ENCODE assay signal across 8 cellular contexts in the genomic region with DNA sequence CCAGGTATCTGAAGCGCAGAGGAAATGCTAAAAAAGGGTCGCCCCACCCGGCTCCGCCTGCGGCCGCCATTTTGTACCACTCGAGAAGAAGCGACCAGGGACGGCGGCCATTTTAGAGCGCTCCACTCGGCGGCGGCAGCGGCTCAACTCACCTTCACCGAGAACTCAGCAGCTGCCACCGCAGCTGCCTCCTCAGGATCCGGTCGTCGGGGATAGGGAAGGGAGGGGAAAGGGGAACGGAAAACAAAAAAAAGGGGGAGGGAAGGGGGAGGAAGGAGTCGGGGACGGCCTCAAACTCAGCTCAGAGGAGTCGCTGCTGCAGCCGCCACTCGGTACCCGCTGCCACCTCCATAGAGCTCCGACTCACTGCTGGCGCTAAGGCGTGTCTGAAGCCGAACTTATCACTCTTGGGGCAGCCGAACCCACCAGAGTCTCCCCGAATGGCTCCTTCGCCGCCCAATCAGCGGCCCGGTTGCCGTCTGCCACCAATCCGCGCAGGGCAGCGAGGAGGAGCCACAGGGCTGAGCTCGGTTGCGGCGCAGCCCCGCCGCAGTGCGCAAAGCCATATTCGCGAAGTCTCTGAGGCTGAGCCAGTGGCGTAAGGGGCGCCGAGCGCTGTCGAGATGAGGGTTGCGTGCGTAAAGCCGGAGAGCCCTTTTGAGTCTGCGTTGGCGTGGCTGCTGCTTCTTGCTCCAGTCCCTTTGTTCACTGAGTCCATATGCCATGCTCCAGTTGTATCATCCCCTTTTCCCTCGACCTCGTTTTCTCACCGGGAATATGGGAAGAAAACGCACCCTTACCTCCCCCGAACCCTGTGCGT. TPM values are rescaled to one million over a fixed set of nuclear protein-coding genes. Genes with fewer than 3 reads are reported as not detected.
A peak's percentile ranks its signal among the peaks of the same experiment; 100 is the strongest.
DNase-seq lines count a peak whose midpoint lies in the region; ATAC-seq, FAIRE-seq and TF ChIP-seq lines count a peak whose summit lies in the region.

EIF4G2 (minus strand) TSS at position 374 of the 820 bp plus-strand sequence.

- H3K79me1 ChIP-seq in H1 (ENCODE audit: low read depth, low read length) (peaks cover 4% of the 10 kb centered on the region), mesenchymal stem cell (replicated peaks; ENCODE audit: low read length, poor library complexity, severe bottlenecking) (no peaks in the 10 kb centered on the region)

- H4K8ac ChIP-seq in H1 (ENCODE audit: extremely low read depth, insufficient read depth, low read length) (peak within 1 kb of the TSS; percentile 99), mesenchymal stem cell (ENCODE audit: low read length) (peak within 1 kb of the TSS; percentile 100)

- FAIRE-seq in HTR-8/SVneo (lab: Jason Lieb, UNC) (peak; percentile 98), H1 (lab: Jason Lieb, UNC) (peak; percentile 63)

- H3K14ac ChIP-seq in H1 (ENCODE audit: insufficient read length): peak within 1 kb of the TSS; percentile 99
- peak within 1 kb of the TSS; percentile 98 to 100 for H3K14ac ChIP-seq in mesenchymal stem cell (ENCODE audit: low read length in 2 of 2)

- H2BK5ac ChIP-seq in H1 (ENCODE audit: low read depth, low read length) (peak within 1 kb of the TSS; percentile 99), mesenchymal stem cell (ENCODE audit: low read depth, low read length, poor library complexity, severe bottlenecking) (peak within 1 kb of the TSS; percentile 98)

- WGBS in H1 (ENCODE audit: extremely low coverage in 1 of 2, insufficient coverage in 1 of 2, insufficient read length in 1 of 2, insufficient replicate concordance in 2 of 2, low coverage in 1 of 2, low lambda C conversion rate in 2 of 2, missing lambda C conversion rate in 1 of 2), 2 experiments: 2% methylated on average over 60 of the region's 65 CpGs; no CpG with 5 or more reads in 1 of the 2 experiments
- WGBS in mesenchymal stem cell: under 1% methylated on average over 65 of the region's 65 CpGs

- H2BK120ac ChIP-seq in H1 (replicated peaks; ENCODE audit: low read depth, low read length) (peak within 1 kb of the TSS; percentile 93), mesenchymal stem cell (ENCODE audit: low read depth, low read length) (peak within 1 kb of the TSS; percentile 97)

- H2AK5ac ChIP-seq in H1 (ENCODE audit: low read depth, low read length): peak within 1 kb of the TSS; percentile 99
- H2AK5ac ChIP-seq in mesenchymal stem cell (ENCODE audit: low read length, severe bottlenecking): peak within 1 kb of the TSS; percentile 100

- H3K9ac ChIP-seq in H1 (replicated peaks in 1 of 4; ENCODE audit: extremely low read depth in 1 of 4, low read depth in 3 of 4, low read length in 3 of 4) (peak within 1 kb of the TSS; percentile 99 to 100 (median 99)), mesenchymal stem cell (ENCODE audit: low read length) (peak within 1 kb of the TSS; percentile 99)

- POLR2A ChIA-PET in H1 (lab: Charles Lee; ENCODE audit: partially characterized antibody): interaction anchor here (0.6 to 28.5 kb wide), 65 partner anchors 3 to 1462 kb away, joined by 3 to 595 read pairs (median 5); partner anchors contain the start of genes ADM, CTR9, EIF4G2 and USP47

- peaks cover 7% of the 10 kb centered on the region for H3K23me2 ChIP-seq in H1 (ENCODE audit: low read depth, low read length)

- TF ChIP-seq RAD21 in H1 (IDR thresholded peaks at IDR 0.05 in 1 of 2, conservative IDR thresholded peaks at IDR 0.05 in 1 of 2; ENCODE audit: low read depth in 2 of 2, low read length in 2 of 2): no peak; a peak in 1 of 4 replicates

- H2BK15ac ChIP-seq in H1 (ENCODE audit: low read length) (0 out of 2 replicates have a peak within 1 kb of the TSS, but pooled peaks have one; percentile 12), mesenchymal stem cell (ENCODE audit: low read depth, poor library complexity, severe bottlenecking) (peak within 1 kb of the TSS; percentile 86)

- H3K4me3 ChIP-seq in H1 (ENCODE audit: extremely low read depth in 1 of 4, insufficient read depth in 2 of 4, low read depth in 3 of 4, low read length in 4 of 4) (peak within 1 kb of the TSS; percentile 90 to 97 (median 94)), mesenchymal stem cell (ENCODE audit: insufficient read depth in 1 of 2, low read depth in 1 of 2, low read length in 2 of 2) (peak within 1 kb of the TSS; percentile 96 to 100)

- 0 out of 3 replicates have a peak, but pooled peaks of 1 of the 2 experiments have one; percentile 5 for TF ChIP-seq EP300 in H1 (IDR thresholded peaks at IDR 0.05; ENCODE audit: borderline replicate concordance in 1 of 2, low read depth in 2 of 2, low read length in 2 of 2)

- H3K27ac ChIP-seq in H1 (ENCODE audit: low read depth, low read length) (peak within 1 kb of the TSS; percentile 96), mesenchymal stem cell (ENCODE audit: low read length, poor library complexity, severe bottlenecking) (peak within 1 kb of the TSS; percentile 97)

- H2AFZ ChIP-seq in H1 (ENCODE audit: low read length) (peak within 1 kb of the TSS; percentile 27; the same call in 1 of the 2 replicates), mesenchymal stem cell (ENCODE audit: low read depth, low read length) (peak within 1 kb of the TSS; percentile 53)

- H4K20me1 ChIP-seq in H1 (replicated peaks in 1 of 2; ENCODE audit: control insufficient read depth in 1 of 2, insufficient read depth in 2 of 2, low read length in 2 of 2): peaks cover 3 to 4% of the 10 kb centered on the region in 2 experiments

- peak within 1 kb of the TSS; percentile 99 for H4K5ac ChIP-seq in H1 (ENCODE audit: insufficient read length, low read depth, low read length)

- H3K9me3 ChIP-seq in H1 (ENCODE audit: insufficient read depth in 2 of 2, low read depth in 1 of 2, low read length in 1 of 2) (no peaks in the 10 kb centered on the region), mesenchymal stem cell (ENCODE audit: control insufficient read depth, low read length) (no peaks in the 10 kb centered on the region)

- H3K23ac ChIP-seq in H1 (ENCODE audit: insufficient read length) (no peak within 1 kb of the TSS), mesenchymal stem cell (ENCODE audit: low read length in 2 of 2) (peak within 1 kb of the TSS; percentile 52 to 100)

- TF ChIP-seq CTCF in H1 (IDR thresholded peaks at IDR 0.05; ENCODE audit: control extremely low read depth in 1 of 3, insufficient read depth in 1 of 3, low read depth in 1 of 3, low read length in 3 of 3): no peak

- peak within 1 kb of the TSS; percentile 95 for H3K56ac ChIP-seq in H1 (replicated peaks; ENCODE audit: insufficient read length, low read depth, low read length)

- peaks cover 13 to 37% of the 10 kb centered on the region in 2 experiments for H3K79me2 ChIP-seq in H1 (ENCODE audit: control insufficient read depth in 1 of 2, insufficient read depth in 2 of 2, low read length in 2 of 2)

- peak within 1 kb of the TSS; percentile 89 to 97 for H3K4me2 ChIP-seq in H1 (ENCODE audit: insufficient read depth in 1 of 2, low read depth in 2 of 2, low read length in 2 of 2)
- H3K4me2 ChIP-seq in mesenchymal stem cell (ENCODE audit: low read length, poor library complexity, severe bottlenecking): peak within 1 kb of the TSS; percentile 94

- H3K4me1 ChIP-seq in H1 (replicated peaks in 1 of 4; ENCODE audit: control insufficient read depth in 3 of 4, insufficient read depth in 4 of 4, low read length in 3 of 4): peaks cover 0 to 5% (median 2%) of the 10 kb centered on the region in 4 experiments; a peak in 4 of 7 replicates
- H3K4me1 ChIP-seq in mesenchymal stem cell (ENCODE audit: control insufficient read depth, insufficient read depth, low read depth, low read length): peaks cover 8% of the 10 kb centered on the region

- CTCF ChIA-PET in H1 (lab: Charles Lee; ENCODE audit: partially characterized antibody): interaction anchor here (0.6 to 2.1 kb wide), 11 partner anchors 10 to 212 kb away, joined by 3 to 9 read pairs (median 4); no protein-coding TSS in a partner anchor

- H4K91ac ChIP-seq in H1 (replicated peaks; ENCODE audit: insufficient read length, low read length) (peak within 1 kb of the TSS; percentile 99), mesenchymal stem cell (ENCODE audit: low read length) (peak within 1 kb of the TSS; percentile 100)

- H2BK12ac ChIP-seq in H1 (ENCODE audit: low read depth, low read length) (peak within 1 kb of the TSS; percentile 98), mesenchymal stem cell (ENCODE audit: low read length in 2 of 2) (peak within 1 kb of the TSS in 1 of 2 experiments; percentile 87)

- H3K4ac ChIP-seq in H1 (replicated peaks; ENCODE audit: insufficient read length, low read depth, low read length): peak within 1 kb of the TSS; percentile 100
- peak within 1 kb of the TSS; percentile 100 for H3K4ac ChIP-seq in mesenchymal stem cell (ENCODE audit: low read depth in 1 of 2, low read length in 2 of 2)

- ATAC-seq in GM21367 (IDR thresholded peaks at IDR 0.05; ENCODE audit: unreplicated experiment): peak; percentile 87

- H3K27me3 ChIP-seq in H1 (replicated peaks in 1 of 4; ENCODE audit: control insufficient read depth in 3 of 4, extremely low read depth in 1 of 4, insufficient read depth in 3 of 4, low read length in 3 of 4): no peaks in the 10 kb centered on the region
- H3K27me3 ChIP-seq in mesenchymal stem cell (ENCODE audit: control insufficient read depth in 1 of 2, insufficient read depth in 1 of 2, low read length in 2 of 2): no peaks in the 10 kb centered on the region

- H2BK20ac ChIP-seq in H1 (ENCODE audit: low read length): no peak within 1 kb of the TSS

- peak within 1 kb of the TSS; percentile 99 for H3K18ac ChIP-seq in H1 (ENCODE audit: extremely low read depth, low read length)
- peak within 1 kb of the TSS; percentile 100 for H3K18ac ChIP-seq in mesenchymal stem cell (ENCODE audit: low read depth in 1 of 2, low read length in 2 of 2)

- peak; percentile 98 for DNase-seq in COLO829 (ENCODE audit: low spot score)
- DNase-seq in HTR-8/SVneo (ENCODE audit: insufficient read length, low spot score): peak; percentile 97
- DNase-seq in NOMO-1 treated with dmso at 0.1 percent for 144 hours (lab: John Stamatoyannopoulos, UW; ENCODE audit: unreplicated experiment): peak; percentile 97
- peak; percentile 87 to 97 (median 95) for DNase-seq in activated CD8-positive, alpha-beta memory T cell treated with anti-CD3 and anti-CD28 coated beads for 48 hours (ENCODE audit: low read depth in 2 of 3, low spot score in 2 of 3)
- peak; percentile 96 to 97 for DNase-seq in H1 (ENCODE audit: low read depth in 1 of 2, low spot score in 2 of 2)
- DNase-seq in mesenchymal stem cell: peak; percentile 99
- DNase-seq in stimulated activated CD8-positive, alpha-beta memory T cell treated with anti-CD3 and anti-CD28 coated beads, Interleukin-12 subunit alpha, Interleukin-12 subunit beta, amount 100 ng/mL, for 4 hours (ENCODE audit: low read depth): peak; percentile 96

- TF ChIP-seq POLR2A in H1 (IDR thresholded peaks at IDR 0.05; ENCODE audit: control extremely low read depth in 1 of 2, low read depth in 2 of 2, low read length in 2 of 2): peak; percentile 99 to 100

- H3K36me3 ChIP-seq in H1 (ENCODE audit: control insufficient read depth in 2 of 4, insufficient read depth in 4 of 4, low read length in 3 of 4) (peaks cover 29 to 40% (median 32%) of the 10 kb centered on the region in 4 experiments), mesenchymal stem cell (ENCODE audit: control insufficient read depth in 1 of 2, insufficient read depth in 2 of 2, low read depth in 1 of 2, low read length in 2 of 2) (peaks cover 17 to 38% of the 10 kb centered on the region in 2 experiments)

RNA-seq across cellular contexts. Expression of gene EIF4G2, which starts in this region (rescaled TPM):
- 949 and 964 TPM in 2 replicates for total RNA-seq in H1 (2021; fragmentation: NEBNext Ultra II Directional; extraction: Animal tissue kit (Norgen Biotek cat#: 25700))
- 294 and 438 TPM in 2 replicates for polyA plus RNA-seq in H1 (2011; rRNA removed)
- 322 TPM for polyA plus RNA-seq in H1 (2011; cell fraction: cytosol; rRNA removed)
- polyA plus RNA-seq in H1 (2011; cell fraction: nucleus; rRNA removed): 225 TPM
- 373 to 661 TPM (median 472 TPM) in 4 replicates for polyA plus RNA-seq in H1 (2012, experiment 1 of 2)
- 112 TPM for polyA plus RNA-seq in H1 (2012, experiment 2 of 2)
- polyA plus RNA-seq in H1 (2013, experiment 1 of 2): 552 TPM
- 567 TPM for polyA plus RNA-seq in H1 (2013, experiment 2 of 2)
- polyA minus RNA-seq in H1 (2011; rRNA and poly(A)+ RNA removed): 536 and 706 TPM in 2 replicates
- polyA minus RNA-seq in H1 (2011; cell fraction: cytosol; rRNA and poly(A)+ RNA removed): 890 TPM
- polyA minus RNA-seq in H1 (2011; cell fraction: nucleus; rRNA and poly(A)+ RNA removed): 471 TPM
- 814 TPM for polyA plus RNA-seq in mesenchymal stem cell (2013, experiment 1 of 2)
- 829 TPM for polyA plus RNA-seq in mesenchymal stem cell (2013, experiment 2 of 2)

Comparison
In these comparisons a context has a peak if more than half of its experiments do, and no peak if none do; other contexts are left out.
1. Peak in every context shown above with its lines: DNase-seq, ATAC-seq, H3K4me3 ChIP-seq and H3K27ac ChIP-seq.